22 cellular contexts compared by ENCODE assay signal in the genomic region with DNA sequence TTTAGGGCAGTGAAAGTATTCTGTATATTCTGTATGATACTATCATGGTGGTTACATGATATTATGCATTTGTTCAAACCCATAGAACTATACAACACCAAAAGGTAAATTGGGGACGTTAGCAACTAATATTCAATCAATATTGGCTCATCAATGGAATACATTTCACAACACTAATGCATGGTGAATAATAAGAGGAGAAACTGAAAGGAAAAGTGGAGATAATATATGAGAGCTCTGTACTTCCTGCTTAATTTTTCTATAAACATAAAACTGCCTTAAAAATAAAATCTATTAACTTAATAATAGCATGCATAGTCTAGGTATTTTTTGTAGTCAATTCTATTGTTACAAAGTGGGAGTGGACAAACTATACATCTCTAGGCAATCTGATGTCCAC.
A peak's percentile ranks its signal among the peaks of the same experiment; 100 is the strongest.
DNase-seq lines count a peak whose midpoint lies in the region; ATAC-seq and TF ChIP-seq lines count a peak whose summit lies in the region.
"Had no signal": no experiment of that assay in that cellular context is flagged by ENCODE, and none has a peak within 500 bp of the region (broad histone marks: within the 10 kb centered on the region; RNA-seq: fewer than 3 reads in every experiment).

No MANE protein-coding gene starts in this region.

- H3K36me3 ChIP-seq in mammary epithelial cell (ENCODE audit: insufficient read depth, low read length) (no peaks in the 10 kb centered on the region), Karpas-422 (ENCODE audit: insufficient read depth, low read length) (no peaks in the 10 kb centered on the region), right lobe of liver (no peaks in the 10 kb centered on the region), Caco-2 (ENCODE audit: control insufficient read depth, insufficient read depth, low read length) (no peaks in the 10 kb centered on the region)
- H3K36me3 ChIP-seq: BLaER1 had no signal

- H3K9me3 ChIP-seq in mammary epithelial cell (replicated peaks; ENCODE audit: insufficient read depth, low read length) (peaks cover 3% of the 10 kb centered on the region), Karpas-422 (ENCODE audit: low read length) (0 out of 2 replicates have a peak, but pooled peaks cover 3% of the 10 kb centered on the region), right lobe of liver (no peaks in the 10 kb centered on the region), Caco-2 (no peaks in the 10 kb centered on the region)
- H3K9me3 ChIP-seq: A549, BE2C, BLaER1 had no signal

- in situ Hi-C loops in mammary epithelial cell (cut with MboI; ENCODE audit: low sequenced_read_pairs in 2 of 2) = no loop called here

- ATAC-seq in GM18511 (IDR thresholded peaks at IDR 0.05; ENCODE audit: unreplicated experiment) (peak; percentile 62), GM18870 (IDR thresholded peaks at IDR 0.05; ENCODE audit: unreplicated experiment) (peak; percentile 50), right lobe of liver (no peak)
- ATAC-seq: A549 had no signal

- H3K9me2 ChIP-seq in Karpas-422 (replicated peaks; ENCODE audit: insufficient read depth, low read length) = no peaks in the 10 kb centered on the region

- TF ChIP-seq CTCF in MCF 10A (IDR thresholded peaks at IDR 0.05; ENCODE audit: unreplicated experiment) (no peak), mammary epithelial cell (conservative IDR thresholded peaks at IDR 0.05 in 1 of 2, IDR thresholded peaks at IDR 0.05 in 1 of 2; ENCODE audit: extremely low read depth in 1 of 2, insufficient read depth in 1 of 2, low read depth in 1 of 2, low read length in 2 of 2) (no peak), right lobe of liver (IDR thresholded peaks at IDR 0.05) (no peak), Caco-2 (IDR thresholded peaks at IDR 0.05; ENCODE audit: insufficient read depth in 1 of 2, low read depth in 1 of 2, low read length in 1 of 2, severe bottlenecking in 1 of 2, unreplicated experiment in 1 of 2) (no peak)

- H3K27me3 Mint-ChIP-seq in MCF 10A (ENCODE audit: insufficient read depth, unreplicated experiment) (no peaks in the 10 kb centered on the region), Caco-2 (ENCODE audit: insufficient read depth, unreplicated experiment) (peaks cover 16% of the 10 kb centered on the region)

- no peak overlapping the region for H3K4me2 ChIP-seq in mammary epithelial cell (ENCODE audit: insufficient read depth, low read depth, low read length)
- H3K4me2 ChIP-seq in Karpas-422 (ENCODE audit: low read depth, low read length, poor library complexity, severe bottlenecking) = no peak overlapping the region
- H3K4me2 ChIP-seq: A549, BLaER1 had no signal

- H3K27ac Mint-ChIP-seq in MCF 10A (ENCODE audit: low read depth, unreplicated experiment) = peak overlapping the region; percentile 5
- H3K27ac Mint-ChIP-seq in Caco-2 (ENCODE audit: unreplicated experiment) = no peak overlapping the region
- H3K27ac Mint-ChIP-seq: CD14-positive monocyte; CD4-positive, alpha-beta memory T cell; CD8-positive, alpha-beta memory T cell had no signal

- DNase-seq in MCF 10A (ENCODE audit: unreplicated experiment) = no peak
- DNase-seq in mammary epithelial cell = no peak
- no peak for DNase-seq in Karpas-422
- DNase-seq in NCI-H524 (lab: John Stamatoyannopoulos, UW) = no peak
- DNase-seq in right lobe of liver = no peak
- no peak for DNase-seq in Caco-2
- DNase-seq: AML-193; BE2C; C1 segment of cervical spinal cord; Calu3; CD4-positive, alpha-beta memory T cell; CD4-positive, CD25-positive, alpha-beta regulatory T cell; CD8-positive, alpha-beta memory T cell; COR-L47; DMS79 treated with DMSO at 0.1 percent for 48 hours; GF-D8 had no signal

- CTCF ChIA-PET in MCF 10A (lab: Yijun Ruan, JAX) = interaction anchor here (0.7 to 2.3 kb wide), 6 partner anchors 15 to 107 kb away, joined by 3 to 12 read pairs (median 4); no protein-coding TSS in a partner anchor
- CTCF ChIA-PET in mammary epithelial cell (lab: Charles Lee; ENCODE audit: low non-redundant PET) = no interaction called here
- CTCF ChIA-PET in Caco-2 (lab: Charles Lee) = no interaction called here

- H3K79me2 ChIP-seq in mammary epithelial cell (ENCODE audit: insufficient read depth, low read length) (no peaks in the 10 kb centered on the region), Karpas-422 (ENCODE audit: low read length) (no peaks in the 10 kb centered on the region)

- H3K27me3 ChIP-seq in mammary epithelial cell (ENCODE audit: insufficient read depth, low read length) = no peaks in the 10 kb centered on the region
- H3K27me3 ChIP-seq in Karpas-422 (ENCODE audit: low read length) = no peaks in the 10 kb centered on the region
- H3K27me3 ChIP-seq in right lobe of liver = no peaks in the 10 kb centered on the region
- no peaks in the 10 kb centered on the region for H3K27me3 ChIP-seq in Caco-2 (replicated peaks; ENCODE audit: control insufficient read depth, insufficient read depth, low read length)
- H3K27me3 ChIP-seq: BE2C, BLaER1 had no signal

- no TSS peak for BruUV-seq in MCF 10A (replicated peaks; lab: Mats Ljungman, UMichigan)
- no TSS peak for BruUV-seq in mammary epithelial cell (replicated peaks; lab: Mats Ljungman, UMichigan)
- no TSS peak for BruUV-seq in Caco-2 (replicated peaks; lab: Mats Ljungman, UMichigan)

- H3K9me3 Mint-ChIP-seq in MCF 10A (ENCODE audit: unreplicated experiment) = no peaks in the 10 kb centered on the region
- no peaks in the 10 kb centered on the region for H3K9me3 Mint-ChIP-seq in Caco-2 (ENCODE audit: unreplicated experiment)

- no peak for TF ChIP-seq POLR2A in right lobe of liver (IDR thresholded peaks at IDR 0.05)

- dilution Hi-C loops in mammary epithelial cell (cut with HindIII; ENCODE audit: low sequenced_read_pairs) = no loop called here

- H2AFZ ChIP-seq in mammary epithelial cell (ENCODE audit: low read depth, low read length) (no peak overlapping the region), Karpas-422 (ENCODE audit: low read length) (peak overlapping the region; percentile 80)

- no peak overlapping the region for H3K4me3 ChIP-seq in mammary epithelial cell (replicated peaks in 1 of 3; ENCODE audit: insufficient read depth in 1 of 3, low read depth in 2 of 3, low read length in 3 of 3)
- no peak overlapping the region for H3K4me3 ChIP-seq in Karpas-422 (ENCODE audit: low read length)
- H3K4me3 ChIP-seq in right lobe of liver = no peak overlapping the region
- H3K4me3 ChIP-seq in Caco-2 (ENCODE audit: low read depth, low read length) = no peak overlapping the region
- H3K4me3 ChIP-seq: A549, BLaER1 had no signal

- no peaks in the 10 kb centered on the region for H3K4me1 ChIP-seq in mammary epithelial cell (ENCODE audit: insufficient read depth, low read length)
- peaks cover 39% of the 10 kb centered on the region for H3K4me1 ChIP-seq in Karpas-422 (ENCODE audit: low read length)
- H3K4me1 ChIP-seq in right lobe of liver = no peaks in the 10 kb centered on the region
- H3K4me1 ChIP-seq in Caco-2 = no peaks in the 10 kb centered on the region
- H3K4me1 ChIP-seq: A549, BE2C, BLaER1 had no signal

- intact Hi-C loops in MCF 10A (cut with micrococcal nuclease) = no loop called here
- intact Hi-C loops in mammary epithelial cell (cut with micrococcal nuclease) = no loop called here
- intact Hi-C loops in right lobe of liver (cut with DNase I) = no loop called here
- intact Hi-C loops in Caco-2 (cut with micrococcal nuclease; ENCODE audit: unreplicated experiment) = no loop called here

- POLR2A ChIA-PET in MCF 10A (lab: Yijun Ruan, JAX) (interaction anchor here (0.7 to 1.3 kb wide), 3 partner anchors 21 to 148 kb away, joined by 3 read pairs; no protein-coding TSS in a partner anchor), Caco-2 (lab: Charles Lee) (no interaction called here)

- H3K27ac ChIP-seq in mammary epithelial cell (ENCODE audit: insufficient read depth, low read depth, low read length) (no peak overlapping the region), Karpas-422 (ENCODE audit: low read length) (peak overlapping the region; percentile 4; the same call in 1 of the 2 replicates), right lobe of liver (no peak overlapping the region)
- H3K27ac ChIP-seq: 22Rv1, A549, BLaER1 had no signal

- H4K20me1 ChIP-seq in mammary epithelial cell (ENCODE audit: insufficient read depth, low read length) (no peaks in the 10 kb centered on the region), Karpas-422 (ENCODE audit: insufficient read depth, low read depth, low read length) (no peaks in the 10 kb centered on the region)
- H4K20me1 ChIP-seq: BLaER1 had no signal

- WGBS in mammary epithelial cell (ENCODE audit: low coverage, missing lambda C conversion rate) = 50% methylated on average over 1 of the region's 1 CpG
- WGBS in right lobe of liver (ENCODE audit: insufficient coverage, low coverage, low lambda C conversion rate, missing lambda C conversion rate) = 0% methylated on average over 1 of the region's 1 CpG

- H3K4me3 Mint-ChIP-seq in MCF 10A (ENCODE audit: unreplicated experiment) (no peak overlapping the region), Caco-2 (ENCODE audit: unreplicated experiment) (no peak overlapping the region)
- H3K4me3 Mint-ChIP-seq: CD14-positive monocyte; CD4-positive, alpha-beta memory T cell; CD4-positive, CD25-positive, alpha-beta regulatory T cell; CD8-positive, alpha-beta memory T cell had no signal

- no peaks in the 10 kb centered on the region for H3K36me3 Mint-ChIP-seq in MCF 10A (ENCODE audit: insufficient read depth, unreplicated experiment)
- no peaks in the 10 kb centered on the region for H3K36me3 Mint-ChIP-seq in Caco-2 (ENCODE audit: insufficient read depth, unreplicated experiment)
- H3K36me3 Mint-ChIP-seq: CD14-positive monocyte; CD4-positive, alpha-beta memory T cell; CD4-positive, CD25-positive, alpha-beta regulatory T cell had no signal

- H3K9ac ChIP-seq in mammary epithelial cell (ENCODE audit: insufficient read depth, low read length) (no peak overlapping the region), Karpas-422 (ENCODE audit: low read length) (no peak overlapping the region)
- H3K9ac ChIP-seq: BLaER1 had no signal

- H3K4me1 Mint-ChIP-seq in MCF 10A (ENCODE audit: insufficient read depth, unreplicated experiment) = peaks cover 9% of the 10 kb centered on the region
- H3K4me1 Mint-ChIP-seq in Caco-2 (ENCODE audit: low read depth, unreplicated experiment) = no peaks in the 10 kb centered on the region
- H3K4me1 Mint-ChIP-seq: CD14-positive monocyte; CD8-positive, alpha-beta memory T cell had no signal

Comparison
In these comparisons a context has a peak if more than half of its experiments do, and no peak if none do; other contexts are left out.
1. ATAC-seq: peak in GM18511 (single experiment) and GM18870 (single experiment); none in right lobe of liver (0 of 4).